16 cellular contexts compared by ENCODE assay signal in the genomic region with DNA sequence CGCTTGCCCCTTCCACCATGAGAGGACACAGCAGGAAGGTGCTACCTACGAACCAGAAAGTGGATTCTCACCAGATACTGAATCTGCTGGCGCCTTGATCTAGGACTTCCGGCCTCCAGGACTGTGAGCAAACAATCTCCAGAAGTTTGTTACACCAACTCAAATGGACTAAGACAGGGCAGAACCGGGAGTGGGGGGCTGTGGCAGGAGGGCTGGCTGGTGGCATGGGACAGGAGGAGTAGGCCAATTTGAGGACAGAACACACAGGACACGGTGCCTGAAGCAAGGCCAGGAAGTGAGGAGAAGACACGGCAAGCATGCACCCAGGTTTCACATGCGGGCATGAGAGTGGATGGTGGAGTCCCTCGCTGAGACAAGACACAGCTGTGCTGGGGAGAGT.
"Had no signal": no experiment of that assay in that cellular context is flagged by ENCODE, and none has a peak within 500 bp of the region (broad histone marks: within the 10 kb centered on the region; RNA-seq: fewer than 3 reads in every experiment).

No MANE protein-coding gene starts in this region.

- H3K4me3 Mint-ChIP-seq: activated T-cell treated with anti-CD3 and anti-CD28 coated beads, Interleukin-2, amount 50 U/mL, for 72 hours; effector memory CD8-positive, alpha-beta T cell had no signal

- DNase-seq: activated CD4-positive, CD25-positive, alpha-beta regulatory T cell; activated naive CD4-positive, alpha-beta T cell; activated T-cell treated with anti-CD3 and anti-CD28 coated beads, Interleukin-2, amount 50 U/mL, for 72 hours; central memory CD4-positive, alpha-beta T cell; effector memory CD8-positive, alpha-beta T cell; hippocampal formation; midbrain; nucleus accumbens; psoas muscle; SHP77; stimulated activated CD4-positive, alpha-beta T cell treated with anti-CD3 and anti-CD28 coated beads, Interleukin-4, amount 100 ng/mL, for 4 hours; T-helper 2 cell; thyroid gland had no signal

- H3K27ac Mint-ChIP-seq: activated T-cell treated with anti-CD3 and anti-CD28 coated beads, Interleukin-2, amount 50 U/mL, for 72 hours; naive thymus-derived CD4-positive, alpha-beta T cell had no signal

- H3K9me3 Mint-ChIP-seq: activated T-cell treated with anti-CD3 and anti-CD28 coated beads, Interleukin-2, amount 50 U/mL, for 72 hours; effector memory CD8-positive, alpha-beta T cell had no signal

- ATAC-seq: activated T-cell treated with anti-CD3 and anti-CD28 coated beads, Interleukin-2, amount 50 U/mL, for 72 hours; effector memory CD8-positive, alpha-beta T cell; gastroesophageal sphincter; naive thymus-derived CD4-positive, alpha-beta T cell; SK-N-SH treated with all-trans-retinoic acid at 6 μM for 48 hours had no signal
